Comparison of ENCODE assay signal across 14 cellular contexts in genomic region chr16:76277099-76278030, GRCh38. TPM values are rescaled to one million over a fixed set of nuclear protein-coding genes. Genes with fewer than 3 reads are reported as not detected.
A peak's percentile ranks its signal among the peaks of the same experiment; 100 is the strongest.
DNase-seq lines count a peak whose midpoint lies in the region; FAIRE-seq and TF ChIP-seq lines count a peak whose summit lies in the region.
"Had no signal": no experiment of that assay in that cellular context is flagged by ENCODE, and none has a peak within 500 bp of the region (broad histone marks: within the 10 kb centered on the region; RNA-seq: fewer than 3 reads in every experiment).

Gene CNTNAP4 (plus strand): TSS chr16:76277401. CDS start chr16:76277663, 262 bp downstream.

- H3K4me1 ChIP-seq in breast epithelium (no peaks in the 10 kb centered on the region), testis (no peaks in the 10 kb centered on the region), spleen (no peaks in the 10 kb centered on the region), small intestine (ENCODE audit: control insufficient read depth in 2 of 2, insufficient read depth in 1 of 2, low read depth in 1 of 2, low read length in 1 of 2) (no peaks in the 10 kb centered on the region)
- H3K4me1 ChIP-seq: heart right ventricle had no signal

- no peaks in the 10 kb centered on the region for H3K9me3 Mint-ChIP-seq in MCF 10A (ENCODE audit: unreplicated experiment)
- H3K9me3 Mint-ChIP-seq: activated CD4-positive, alpha-beta memory T cell treated with anti-CD3 and anti-CD28 coated beads for 36 hours; activated naive CD4-positive, alpha-beta T cell treated with anti-CD3 and anti-CD28 coated beads, Interleukin-2, amount 50 U/mL, for 24 hours had no signal

- FAIRE-seq in small intestine (lab: Jason Lieb, UNC): no peak

- no peaks in the 10 kb centered on the region for H3K36me3 ChIP-seq in breast epithelium
- H3K36me3 ChIP-seq in testis (ENCODE audit: low read depth, missing control alignments): no peaks in the 10 kb centered on the region
- H3K36me3 ChIP-seq in spleen: no peaks in the 10 kb centered on the region
- H3K36me3 ChIP-seq in small intestine (ENCODE audit: control insufficient read depth in 2 of 2, insufficient read depth in 2 of 2, low read length in 2 of 2): no peaks in the 10 kb centered on the region
- H3K36me3 ChIP-seq: heart right ventricle had no signal

- H3K27me3 Mint-ChIP-seq in MCF 10A (ENCODE audit: insufficient read depth, unreplicated experiment): peaks cover 15% of the 10 kb centered on the region
- H3K27me3 Mint-ChIP-seq: activated CD4-positive, alpha-beta memory T cell treated with anti-CD3 and anti-CD28 coated beads for 36 hours had no signal

- WGBS in testis, 2 donors: 5 to 7% methylated on average over 22 of the region's 22 CpGs
- 21 to 24% (median 22%) methylated on average over 22 of the region's 22 CpGs for WGBS in spleen, 5 donors
- WGBS in small intestine, 3 donors: 20 to 25% (median 23%) methylated on average over 22 of the region's 22 CpGs

- no peak within 1 kb of the TSS for H3K27ac ChIP-seq in breast epithelium
- H3K27ac ChIP-seq in caudate nucleus (ENCODE audit: low read depth, low read length): peak within 1 kb of the TSS; percentile 63
- no peak within 1 kb of the TSS for H3K27ac ChIP-seq in testis
- H3K27ac ChIP-seq in spleen: no peak within 1 kb of the TSS
- H3K27ac ChIP-seq in small intestine (ENCODE audit: low read depth in 1 of 2, low read length in 1 of 2): no peak within 1 kb of the TSS
- H3K27ac ChIP-seq: heart right ventricle had no signal

- no peak for DNase-seq in MCF 10A (ENCODE audit: unreplicated experiment)
- no peak for DNase-seq in breast epithelium (ENCODE audit: low spot score in 2 of 2)
- DNase-seq in caudate nucleus (lab: John Stamatoyannopoulos, UW): peak in 59 of 61 donors; percentile 15 to 91 (median 58)
- DNase-seq in medulla oblongata (ENCODE audit: extremely low spot score): peak; percentile 75
- DNase-seq in testis: peak; percentile 22
- no peak for DNase-seq in spleen
- no peak for DNase-seq in effector CD4-positive, alpha-beta T cell
- no peak for DNase-seq in small intestine
- DNase-seq: activated CD4-positive, alpha-beta memory T cell treated with anti-CD3 and anti-CD28 coated beads for 36 hours; KG1; naive B cell; NCI-H510A had no signal

- no peaks in the 10 kb centered on the region for H3K9me3 ChIP-seq in breast epithelium
- no peaks in the 10 kb centered on the region for H3K9me3 ChIP-seq in testis
- H3K9me3 ChIP-seq in spleen: peaks cover 0 to 5% (median 0%) of the 10 kb centered on the region in 8 donors
- H3K9me3 ChIP-seq in small intestine (ENCODE audit: control insufficient read depth, low read depth): no peaks in the 10 kb centered on the region
- H3K9me3 ChIP-seq: heart right ventricle had no signal

- H3K4me3 ChIP-seq in breast epithelium: no peak within 1 kb of the TSS
- H3K4me3 ChIP-seq in testis: peak within 1 kb of the TSS in 1 of 2 donors; percentile 23
- H3K4me3 ChIP-seq in spleen: no peak within 1 kb of the TSS
- no peak within 1 kb of the TSS for H3K4me3 ChIP-seq in small intestine (ENCODE audit: low read depth in 1 of 2, low read length in 2 of 2)
- H3K4me3 ChIP-seq: heart right ventricle had no signal

- H3K4me3 Mint-ChIP-seq in MCF 10A (ENCODE audit: unreplicated experiment): peak within 1 kb of the TSS; percentile 28
- H3K4me3 Mint-ChIP-seq: activated CD4-positive, alpha-beta memory T cell treated with anti-CD3 and anti-CD28 coated beads for 36 hours; activated naive CD4-positive, alpha-beta T cell treated with anti-CD3 and anti-CD28 coated beads, Interleukin-2, amount 50 U/mL, for 24 hours; naive B cell had no signal

- peaks cover 9% of the 10 kb centered on the region for H3K4me1 Mint-ChIP-seq in MCF 10A (ENCODE audit: insufficient read depth, unreplicated experiment)
- H3K4me1 Mint-ChIP-seq: activated naive CD4-positive, alpha-beta T cell treated with anti-CD3 and anti-CD28 coated beads, Interleukin-2, amount 50 U/mL, for 24 hours had no signal

- H3K27me3 ChIP-seq in breast epithelium (no peaks in the 10 kb centered on the region), testis (no peaks in the 10 kb centered on the region), spleen (replicated peaks in 1 of 7) (peaks cover 0 to 9% (median 0%) of the 10 kb centered on the region in 7 donors), small intestine (ENCODE audit: control insufficient read depth in 2 of 2, insufficient read depth in 2 of 2, low read length in 2 of 2) (no peaks in the 10 kb centered on the region)

- CTCF ChIA-PET in MCF 10A (lab: Yijun Ruan, JAX): interaction anchor here (0.5 to 8.5 kb wide), 9 partner anchors 20 to 893 kb away, joined by 3 to 86 read pairs (median 7); no protein-coding TSS in a partner anchor

- no peak within 1 kb of the TSS for H3K27ac Mint-ChIP-seq in MCF 10A (ENCODE audit: low read depth, unreplicated experiment)
- H3K27ac Mint-ChIP-seq: activated CD4-positive, alpha-beta memory T cell treated with anti-CD3 and anti-CD28 coated beads for 36 hours; activated naive CD4-positive, alpha-beta T cell treated with anti-CD3 and anti-CD28 coated beads, Interleukin-2, amount 50 U/mL, for 24 hours; naive B cell had no signal

- TF ChIP-seq CTCF in MCF 10A (IDR thresholded peaks at IDR 0.05; ENCODE audit: unreplicated experiment) (no peak), breast epithelium (IDR thresholded peaks at IDR 0.05) (no peak), testis (IDR thresholded peaks at IDR 0.05) (no peak), spleen (IDR thresholded peaks at IDR 0.05 in 8 of 11, conservative IDR thresholded peaks at IDR 0.05 in 3 of 11) (no peak)

- no peaks in the 10 kb centered on the region for H3K36me3 Mint-ChIP-seq in MCF 10A (ENCODE audit: insufficient read depth, unreplicated experiment)
- H3K36me3 Mint-ChIP-seq: activated CD4-positive, alpha-beta memory T cell treated with anti-CD3 and anti-CD28 coated beads for 36 hours; activated naive CD4-positive, alpha-beta T cell treated with anti-CD3 and anti-CD28 coated beads, Interleukin-2, amount 50 U/mL, for 24 hours; naive B cell had no signal

- TF ChIP-seq POLR2A in breast epithelium (IDR thresholded peaks at IDR 0.05) (no peak), testis (IDR thresholded peaks at IDR 0.05) (no peak), spleen (IDR thresholded peaks at IDR 0.05) (no peak)

- intact Hi-C loops in MCF 10A (cut with micrococcal nuclease): loop anchor here (2.0 to 5.0 kb wide), 3 partner anchors 477 to 605 kb away; no protein-coding TSS in a partner anchor
- intact Hi-C loops in breast epithelium (cut with DNase I; ENCODE audit: low total_unique reads): no loop called here
- intact Hi-C loops in testis (cut with DNase I; ENCODE audit: low total_unique reads): no loop called here
- intact Hi-C loops in spleen (cut with DNase I; ENCODE audit: low total_unique reads): no loop called here

- POLR2A ChIA-PET in MCF 10A (lab: Yijun Ruan, JAX): interaction anchor here (0.6 kb wide), 1 partner anchor 549 kb away, joined by 3 read pairs; no protein-coding TSS in a partner anchor

- BruUV-seq in MCF 10A (replicated peaks; lab: Mats Ljungman, UMichigan): no TSS peak

RNA-seq across cellular contexts. Expression of gene CNTNAP4, which starts in this region (rescaled TPM):
- total RNA-seq in MCF 10A (2022): not detected in 2 replicates
- not detected for total RNA-seq in breast epithelium
- total RNA-seq in testis: 1 to 10 TPM; 2.2 to 3.5 TPM
- 1.5 TPM for polyA plus RNA-seq in testis (ENCODE audit: insufficient read depth, low read depth, low replicate concordance)
- under 1 TPM in 1 of 7 donors, not detected in 6; 0.23 TPM for total RNA-seq in spleen
- not detected for polyA plus RNA-seq in spleen
- polyA plus RNA-seq in small intestine: under 1 TPM in 1 of 3 donors, not detected in 2; 0.09 TPM
- total RNA-seq: activated CD4-positive, alpha-beta memory T cell treated with anti-CD3 and anti-CD28 coated beads for 36 hours; heart right ventricle had no signal
- polyA plus RNA-seq: heart right ventricle had no signal

Comparison
In these comparisons a context has a peak if more than half of its experiments do, and no peak if none do; other contexts are left out.
1. DNase-seq: peak in caudate nucleus (59 of 61), medulla oblongata (single experiment) and testis (single experiment); none in MCF 10A (single experiment), breast epithelium (0 of 2), spleen (single experiment), effector CD4-positive, alpha-beta T cell (single experiment) and small intestine (single experiment).